In genomic region chr14:23294734-23295561, GRCh38 we compare ENCODE assay signal across 8 cellular contexts. TPM values are rescaled to one million over a fixed set of nuclear protein-coding genes. Genes with fewer than 3 reads are reported as not detected.
A peak's percentile ranks its signal among the peaks of the same experiment; 100 is the strongest.
DNase-seq lines count a peak whose midpoint lies in the region; ATAC-seq and TF ChIP-seq lines count a peak whose summit lies in the region.

No MANE protein-coding gene starts in this region.

- no peaks in the 10 kb centered on the region for H3K4me1 ChIP-seq in ovary (ENCODE audit: insufficient read depth)

- no peaks in the 10 kb centered on the region for H3K9me3 ChIP-seq in ovary

- TF ChIP-seq CTCF in RWPE1 (conservative IDR thresholded peaks at IDR 0.05; ENCODE audit: low read depth), result peak; percentile 88
- peak; percentile 94 for TF ChIP-seq CTCF in fibroblast of villous mesenchyme (IDR thresholded peaks at IDR 0.05; ENCODE audit: insufficient read depth, low read depth, low read length)
- peak; percentile 56 to 65 (median 60) for TF ChIP-seq CTCF in ovary (IDR thresholded peaks at IDR 0.05)

- POLR2A ChIA-PET in RWPE1 (lab: Yijun Ruan, JAX; ENCODE audit: low non-redundant PET), result no interaction called here

- H3K27ac ChIP-seq in RWPE1 (no peak overlapping the region), ovary (no peak overlapping the region)

- ATAC-seq in GM18858 (IDR thresholded peaks at IDR 0.05; ENCODE audit: unreplicated experiment), result no peak

- intact Hi-C loops in ovary (cut with DNase I), result loop anchor here in 1 of 4 donors (10.0 kb wide), 1 partner anchor 170 kb away; no protein-coding TSS in a partner anchor

- CTCF ChIA-PET in RWPE1 (lab: Yijun Ruan, JAX), result interaction anchor here (0.5 to 1.2 kb wide), 13 partner anchors 9 to 1807 kb away, joined by 3 to 10 read pairs (median 3); partner anchors contain the start of gene HOMEZ

- H3K36me3 ChIP-seq in ovary, result no peaks in the 10 kb centered on the region

- no peaks in the 10 kb centered on the region for H3K27me3 ChIP-seq in ovary

- 20 to 24% (median 20%) methylated on average over 24 of the region's 24 CpGs for WGBS in ovary, 3 donors

- H3K4me3 ChIP-seq in Jurkat, Clone E6-1 (ENCODE audit: low read length), result no peak overlapping the region
- H3K4me3 ChIP-seq in fibroblast of villous mesenchyme (ENCODE audit: low read depth, low read length), result no peak overlapping the region
- H3K4me3 ChIP-seq in ovary, result no peak overlapping the region

- peak; percentile 53 for DNase-seq in Daoy (ENCODE audit: low read depth)
- peak; percentile 71 for DNase-seq in Jurkat, Clone E6-1 (ENCODE audit: low read depth, low spot score)
- DNase-seq in RWPE1 (ENCODE audit: low spot score), result no peak
- DNase-seq in activated T-helper 9 cell treated with anti-CD3 and anti-CD28 coated beads, Interleukin-2, amount 50 U/mL, for 16 hours (ENCODE audit: low read depth), result peak; percentile 21
- DNase-seq in fibroblast of villous mesenchyme (ENCODE audit: low read depth), result peak; percentile 62
- peak in 2 of 5 donors; percentile 49 to 50 for DNase-seq in ovary
- DNase-seq in cerebellar nuclear complex (lab: John Stamatoyannopoulos, UW), result no peak

- no peak for TF ChIP-seq POLR2A in ovary (IDR thresholded peaks at IDR 0.05)

- TF ChIP-seq EP300 in ovary (IDR thresholded peaks at IDR 0.05), result no peak

RNA-seq across cellular contexts. Expression of gene PPP1R3E, which starts 7.7 kb away (rescaled TPM):
- 1.5 and 2.6 TPM in 2 replicates for total RNA-seq in Daoy (2014; rRNA removed; shearing (Covaris generic))
- 19.1 TPM for polyA plus RNA-seq in Jurkat, Clone E6-1 (2012; ENCODE audit: insufficient read depth, insufficient read length)
- total RNA-seq in fibroblast of villous mesenchyme (3.0 and 5.8 TPM in 2 replicates), ovary (10 to 100 TPM in 5 of 7 donors, 1 to 10 TPM in 2; 6.8 to 26.4 (median 21.2) TPM)
- polyA plus RNA-seq in ovary, result 10 to 100 TPM; 10.7 to 17.3 TPM

RNA-seq across cellular contexts. Expression of gene HOMEZ, which starts 9.0 kb away (rescaled TPM):
- total RNA-seq in Daoy (2014; rRNA removed; shearing (Covaris generic)), result 5.8 and 6.9 TPM in 2 replicates
- 18.1 TPM for polyA plus RNA-seq in Jurkat, Clone E6-1 (2012; ENCODE audit: insufficient read depth, insufficient read length)
- 4.2 and 6.0 TPM in 2 replicates for total RNA-seq in fibroblast of villous mesenchyme
- 10 to 100 TPM in 5 of 7 donors, 1 to 10 TPM in 2; 5.9 to 22.8 (median 13.4) TPM for total RNA-seq in ovary
- polyA plus RNA-seq in ovary, result 10 to 100 TPM in 1 of 2 donors, 1 to 10 TPM in 1; 7.6 to 23.7 TPM

RNA-seq across cellular contexts. Expression of gene BCL2L2, which starts 11.7 kb away (rescaled TPM):
- 7.4 and 16.8 TPM in 2 replicates for total RNA-seq in Daoy (2014; rRNA removed; shearing (Covaris generic))
- 1.2 TPM for polyA plus RNA-seq in Jurkat, Clone E6-1 (2012; ENCODE audit: insufficient read depth, insufficient read length)
- total RNA-seq in fibroblast of villous mesenchyme, result 17.7 and 20.7 TPM in 2 replicates
- 10 to 100 TPM; 17.0 to 38.7 (median 29.1) TPM for total RNA-seq in ovary
- 10 to 100 TPM; 31.7 to 36.0 TPM for polyA plus RNA-seq in ovary

RNA-seq across cellular contexts. Expression of gene PABPN1, which starts 26.3 kb away (rescaled TPM):
- total RNA-seq in Daoy (2014; rRNA removed; shearing (Covaris generic)), result 92.2 and 127 TPM in 2 replicates
- polyA plus RNA-seq in Jurkat, Clone E6-1 (2012; ENCODE audit: insufficient read depth, insufficient read length), result 267 TPM
- total RNA-seq in fibroblast of villous mesenchyme (51.2 and 75.1 TPM in 2 replicates), ovary (100 to 1,000 TPM in 5 of 7 donors, 10 to 100 TPM in 2; 37.2 to 164 (median 136) TPM)
- 100 to 1,000 TPM in 1 of 2 donors, 10 to 100 TPM in 1; 93.4 to 117 TPM for polyA plus RNA-seq in ovary

RNA-seq across cellular contexts. Expression of gene RNF212B, which starts 57.2 kb away (rescaled TPM):
- not detected in 2 replicates for total RNA-seq in Daoy (2014; rRNA removed; shearing (Covaris generic))
- 1.1 TPM for polyA plus RNA-seq in Jurkat, Clone E6-1 (2012; ENCODE audit: insufficient read depth, insufficient read length)
- not detected in 2 replicates for total RNA-seq in fibroblast of villous mesenchyme
- not detected for total RNA-seq in ovary
- polyA plus RNA-seq in ovary, result not detected

Comparison
In these comparisons a context has a peak if more than half of its experiments do, and no peak if none do; other contexts are left out.
1. DNase-seq: peak in Daoy (single experiment), Jurkat, Clone E6-1 (single experiment), activated T-helper 9 cell treated with anti-CD3 and anti-CD28 coated beads, Interleukin-2, amount 50 U/mL, for 16 hours (single experiment) and fibroblast of villous mesenchyme (single experiment); none in RWPE1 (single experiment) and cerebellar nuclear complex (0 of 2).
2. Peak in every context shown above with its lines, with median percentiles within 50 percentile points of each other: CTCF ChIP-seq.